Comparison of ENCODE assay signal across 8 cellular contexts in the genomic region with DNA sequence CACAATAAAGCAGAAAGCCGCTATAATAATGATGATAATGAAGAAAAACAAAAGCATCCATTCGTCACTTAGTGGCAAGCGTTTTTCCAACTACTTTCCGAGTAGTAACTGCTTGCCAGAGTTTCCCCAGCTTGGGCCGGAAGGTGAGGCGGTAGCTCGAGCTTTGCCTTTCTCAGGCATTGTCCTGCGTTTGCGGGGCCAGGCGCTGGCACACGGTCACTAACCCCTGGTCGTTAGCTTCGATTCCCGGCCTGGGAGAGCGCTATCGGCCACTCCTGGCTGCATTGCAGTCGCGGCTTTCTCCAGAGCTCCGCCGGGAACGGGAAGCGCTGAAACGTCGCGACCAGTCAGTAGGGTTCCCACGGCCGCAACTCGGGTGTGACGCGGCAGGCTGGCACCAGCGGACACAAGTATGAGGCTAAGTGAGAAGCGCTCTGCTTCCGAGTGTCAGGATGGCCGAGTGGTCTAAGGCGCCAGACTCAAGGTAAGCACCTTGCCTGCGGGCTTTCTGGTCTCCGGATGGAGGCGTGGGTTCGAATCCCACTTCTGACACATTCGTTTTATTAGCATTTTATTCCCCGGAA. TPM values are rescaled to one million over a fixed set of nuclear protein-coding genes. Genes with fewer than 3 reads are reported as not detected.
DNase-seq lines count a peak whose midpoint lies in the region.

No MANE protein-coding gene starts in this region.

- no peaks in the 10 kb centered on the region for H3K9me3 ChIP-seq in HAP-1
- H3K9me3 ChIP-seq in MG63: no peaks in the 10 kb centered on the region
- no peaks in the 10 kb centered on the region for H3K9me3 ChIP-seq in neuron (ENCODE audit: low read length)

- H2AFZ ChIP-seq in neuron (ENCODE audit: low read depth, low read length): peak overlapping the region; percentile 39

- in situ Hi-C loops in HAP-1 (cut with MboI; ENCODE audit: low sequenced_read_pairs): no loop called here

- H3K4me1 ChIP-seq in HAP-1 (peaks cover 3% of the 10 kb centered on the region; the same call in 1 of the 2 replicates), neuron (ENCODE audit: insufficient read depth, low read length) (no peaks in the 10 kb centered on the region)

- H3K36me3 ChIP-seq in HAP-1 (replicated peaks) (no peaks in the 10 kb centered on the region), MG63 (no peaks in the 10 kb centered on the region), neuron (ENCODE audit: insufficient read depth, low read length) (no peaks in the 10 kb centered on the region)

- peak; percentile 94 for DNase-seq in ELR (ENCODE audit: low read depth)
- DNase-seq in HAP-1 (ENCODE audit: low spot score in 2 of 2): peak; percentile 85 to 96
- DNase-seq in MG63: peak; percentile 94
- DNase-seq in SHP77 (lab: John Stamatoyannopoulos, UW): peak; percentile 87 to 96
- peak; percentile 90 for DNase-seq in activated gamma-delta T cell treated with Interleukin-2 at 50 U/mL for 16 hours
- peak; percentile 94 for DNase-seq in foreskin melanocyte
- DNase-seq in stromal cell of bone marrow (ENCODE audit: low read depth): peak; percentile 82

- peak overlapping the region; percentile 54 for H3K4me3 ChIP-seq in HAP-1
- H3K4me3 ChIP-seq in MG63: peak overlapping the region; percentile 79
- H3K4me3 ChIP-seq in neuron (ENCODE audit: low read length): peak overlapping the region; percentile 65

- no peaks in the 10 kb centered on the region for H3K27me3 ChIP-seq in HAP-1 (ENCODE audit: low read depth)
- H3K27me3 ChIP-seq in MG63: 0 out of 2 replicates have a peak, but pooled peaks cover 3% of the 10 kb centered on the region
- H3K27me3 ChIP-seq in neuron (ENCODE audit: insufficient read depth, low read length): no peaks in the 10 kb centered on the region

RNA-seq across cellular contexts. Expression of a gene that starts 14.6 kb away (rescaled TPM):
- total RNA-seq in MG63 (2014; rRNA removed; shearing (Covaris generic); ENCODE audit: low replicate concordance): 14.3 and 14.7 TPM in 2 replicates

RNA-seq across cellular contexts. Expression of a gene that starts 32.5 kb away (rescaled TPM):
- total RNA-seq in MG63 (2014; rRNA removed; shearing (Covaris generic); ENCODE audit: low replicate concordance): 7.0 and 9.6 TPM in 2 replicates

RNA-seq across cellular contexts. Expression of a gene that starts 35.5 kb away (rescaled TPM):
- 16.4 and 22.2 TPM in 2 replicates for total RNA-seq in MG63 (2014; rRNA removed; shearing (Covaris generic); ENCODE audit: low replicate concordance)

RNA-seq across cellular contexts. Expression of a gene that starts 47.8 kb away (rescaled TPM):
- 15.8 and 30.0 TPM in 2 replicates for total RNA-seq in MG63 (2014; rRNA removed; shearing (Covaris generic); ENCODE audit: low replicate concordance)

Comparison
In these comparisons a context has a peak if more than half of its experiments do, and no peak if none do; other contexts are left out.
1. Peak in every context shown above with its lines: DNase-seq and H3K4me3 ChIP-seq.